21 cellular contexts compared by ENCODE assay signal in genomic region chr5:96836817-96837216, GRCh38.
"Had no signal": no experiment of that assay in that cellular context is flagged by ENCODE, and none has a peak within 500 bp of the region (broad histone marks: within the 10 kb centered on the region; RNA-seq: fewer than 3 reads in every experiment).

No MANE protein-coding gene starts in this region.

- H3K4me3 ChIP-seq: SJSA1, SK-N-MC had no signal

- H3K27ac ChIP-seq: HL-60, SJSA1, SK-N-MC had no signal

- H3K9me3 ChIP-seq: SJSA1 had no signal

- H3K36me3 ChIP-seq: SJSA1 had no signal

- FAIRE-seq: HTR-8/SVneo, RCC 7860 had no signal

- DNase-seq: KBM-7, MV-4-11, NCI-H1048, NCI-H1105, NCI-H1417, NCI-H1436 treated with DMSO at 0.1 percent for 48 hours, NCI-H1694, NCI-H187 treated with DMSO at 0.1 percent for 48 hours, NCI-H2029 treated with DMSO at 0.1 percent for 48 hours, NCI-H2171 treated with DMSO at 0.1 percent for 48 hours, NCI-H524, NCI-H526 treated with DMSO at 0.1 percent for 48 hours, NCI-H748 treated with DMSO at 0.1 percent for 48 hours, Right ventricle myocardium superior, RPMI8226, SIG-M5 had no signal

- H3K4me1 ChIP-seq: SJSA1 had no signal

- H3K27me3 ChIP-seq: SJSA1 had no signal
